In genomic region chr17:64180089-64180488, GRCh38 we compare ENCODE assay signal across 14 cellular contexts. TPM values are rescaled to one million over a fixed set of nuclear protein-coding genes. Genes with fewer than 3 reads are reported as not detected.
DNase-seq lines count a peak whose midpoint lies in the region; ATAC-seq and TF ChIP-seq lines count a peak whose summit lies in the region.
"Had no signal": no experiment of that assay in that cellular context is flagged by ENCODE, and none has a peak within 500 bp of the region (broad histone marks: within the 10 kb centered on the region; RNA-seq: fewer than 3 reads in every experiment).

No MANE protein-coding gene starts in this region.

- H4K20me1 ChIP-seq in BLaER1 treated with 17β-estradiol and CSF1 and Interleukin-3, amounts not matched to agents 10 nM and 100 nM: no peaks in the 10 kb centered on the region

- no peak overlapping the region for H3K4me3 Mint-ChIP-seq in T-helper 17 cell
- H3K4me3 Mint-ChIP-seq: activated CD4-positive, alpha-beta memory T cell treated with anti-CD3 and anti-CD28 coated beads, Interleukin-2, amount 10 ng/mL, durations not matched to agents 7 days and 5 days; central memory CD8-positive, alpha-beta T cell had no signal

- H3K27ac Mint-ChIP-seq in T-helper 17 cell: no peak overlapping the region
- H3K27ac Mint-ChIP-seq: activated CD4-positive, alpha-beta memory T cell treated with anti-CD3 and anti-CD28 coated beads, Interleukin-2, amount 10 ng/mL, durations not matched to agents 7 days and 5 days had no signal

- H3K4me1 ChIP-seq in BLaER1 treated with 17β-estradiol and CSF1 and Interleukin-3, amounts not matched to agents 10 nM and 100 nM: peaks cover 9 to 98% (median 63%) of the 10 kb centered on the region in 10 experiments

- DNase-seq in NOMO-1 treated with DMSO at 0.1 percent for 48 hours (lab: John Stamatoyannopoulos, UW; ENCODE audit: unreplicated experiment): peak; percentile 95
- peak; percentile 83 for DNase-seq in fibroblast of the aortic adventitia (ENCODE audit: low read depth)
- peak; percentile 32 for DNase-seq in renal cortical epithelial cell (ENCODE audit: low read depth)
- DNase-seq in mucosa of gallbladder (ENCODE audit: low spot score): no peak
- no peak for DNase-seq in T-helper 17 cell
- DNase-seq: activated CD4-positive, alpha-beta memory T cell treated with anti-CD3 and anti-CD28 coated beads, Interleukin-2, amount 10 ng/mL, durations not matched to agents 7 days and 5 days; activated naive CD4-positive, alpha-beta T cell; kidney; NCI-H1092; NCI-H446 had no signal

- H3K9me3 ChIP-seq in BLaER1 treated with 17β-estradiol and CSF1 and Interleukin-3, amounts not matched to agents 10 nM and 100 nM (replicated peaks in 1 of 11): peaks cover 5 to 17% (median 12%) of the 10 kb centered on the region in 11 experiments; a peak in 18 of 22 replicates
- H3K9me3 ChIP-seq in T-helper 17 cell (ENCODE audit: control insufficient read depth, low read length, poor library complexity, severe bottlenecking): no peaks in the 10 kb centered on the region

- peak overlapping the region; percentile 41 to 94 (median 66); a peak in 21 of 22 replicates for H3K27ac ChIP-seq in BLaER1 treated with 17β-estradiol and CSF1 and Interleukin-3, amounts not matched to agents 10 nM and 100 nM

- no peaks in the 10 kb centered on the region for H3K27me3 Mint-ChIP-seq in T-helper 17 cell
- H3K27me3 Mint-ChIP-seq: activated CD4-positive, alpha-beta memory T cell treated with anti-CD3 and anti-CD28 coated beads, Interleukin-2, amount 10 ng/mL, durations not matched to agents 7 days and 5 days; central memory CD8-positive, alpha-beta T cell had no signal

- peak overlapping the region in 9 of 11 experiments; percentile 30 to 72 (median 51); a peak in 13 of 22 replicates for H3K9ac ChIP-seq in BLaER1 treated with 17β-estradiol and CSF1 and Interleukin-3, amounts not matched to agents 10 nM and 100 nM

- no peaks in the 10 kb centered on the region for H3K27me3 ChIP-seq in BLaER1 treated with 17β-estradiol and CSF1 and Interleukin-3, amounts not matched to agents 10 nM and 100 nM

- H3K4me1 Mint-ChIP-seq in T-helper 17 cell: peaks cover 3% of the 10 kb centered on the region

- ATAC-seq in GM19452 (IDR thresholded peaks at IDR 0.05; ENCODE audit: unreplicated experiment): no peak
- no peak for ATAC-seq in GM18907 (IDR thresholded peaks at IDR 0.05; ENCODE audit: unreplicated experiment)
- ATAC-seq in T-helper 17 cell: no peak

- TF ChIP-seq CTCF in fibroblast of the aortic adventitia (IDR thresholded peaks at IDR 0.05; ENCODE audit: insufficient read depth, low read length): peak; percentile 39

- no peak overlapping the region for H3K4me3 ChIP-seq in BLaER1 treated with 17β-estradiol and CSF1 and Interleukin-3, amounts not matched to agents 10 nM and 100 nM
- H3K4me3 ChIP-seq in fibroblast of the aortic adventitia (ENCODE audit: low read depth, low read length): no peak overlapping the region

- peak overlapping the region in 10 of 11 experiments; percentile 22 to 83 (median 50); a peak in 18 of 22 replicates for H3K4me2 ChIP-seq in BLaER1 treated with 17β-estradiol and CSF1 and Interleukin-3, amounts not matched to agents 10 nM and 100 nM

- no peaks in the 10 kb centered on the region for H3K36me3 Mint-ChIP-seq in T-helper 17 cell (ENCODE audit: low read depth)

- peaks cover 0 to 46% (median 28%) of the 10 kb centered on the region in 11 experiments; a peak in 19 of 22 replicates for H3K36me3 ChIP-seq in BLaER1 treated with 17β-estradiol and CSF1 and Interleukin-3, amounts not matched to agents 10 nM and 100 nM

RNA-seq across cellular contexts. Expression of gene ERN1, which starts 50.1 kb away (rescaled TPM):
- total RNA-seq in fibroblast of the aortic adventitia (ENCODE audit: low replicate concordance) (11.6 and 13.3 TPM in 2 replicates), renal cortical epithelial cell (4.5 and 10.6 TPM in 2 replicates), mucosa of gallbladder (41.6 TPM), T-helper 17 cell (100 to 1,000 TPM; 185 to 196 TPM)

Comparison
In these comparisons a context has a peak if more than half of its experiments do, and no peak if none do; other contexts are left out.
1. DNase-seq: peak in NOMO-1 treated with DMSO at 0.1 percent for 48 hours (single experiment), fibroblast of the aortic adventitia (single experiment) and renal cortical epithelial cell (single experiment); none in mucosa of gallbladder (single experiment) and T-helper 17 cell (0 of 3).